8 cellular contexts compared by ENCODE assay signal in the genomic region with DNA sequence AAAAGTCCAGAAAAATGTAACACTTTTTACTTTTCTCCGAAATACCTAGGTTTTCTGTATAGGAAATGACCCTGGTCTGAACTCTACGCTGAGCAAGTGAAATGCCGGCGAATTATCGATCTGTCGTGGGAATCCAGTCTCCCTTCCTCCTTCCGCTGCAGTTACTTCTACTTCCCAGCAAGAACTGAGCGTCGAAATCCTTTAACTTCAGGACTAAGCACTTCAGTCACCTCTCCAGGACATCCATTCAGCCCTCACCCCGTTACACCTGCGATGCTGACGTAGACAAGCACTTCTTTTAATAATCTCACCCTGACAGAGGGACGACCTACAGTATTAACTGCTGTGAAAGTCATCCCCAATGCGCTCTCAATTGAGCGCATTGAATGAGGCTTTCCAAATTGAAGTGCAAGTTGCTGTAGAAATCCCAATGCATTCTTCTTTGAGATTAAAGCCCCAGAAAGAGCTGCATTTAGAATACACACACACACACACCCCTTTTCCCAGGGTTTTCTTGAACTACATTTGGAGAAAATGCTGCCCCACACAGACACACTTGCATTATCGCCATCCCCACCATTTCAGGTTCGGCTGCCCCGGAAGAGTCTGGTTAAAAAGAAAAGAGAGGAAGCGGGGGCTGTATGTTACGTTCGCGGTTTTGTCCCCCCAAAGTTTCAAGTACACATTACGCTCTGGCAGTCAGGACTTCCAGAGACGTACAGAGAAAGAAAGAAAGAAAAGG. TPM values are rescaled to one million over a fixed set of nuclear protein-coding genes. Genes with fewer than 3 reads are reported as not detected.
DNase-seq lines count a peak whose midpoint lies in the region; ATAC-seq, FAIRE-seq and TF ChIP-seq lines count a peak whose summit lies in the region.

No MANE protein-coding gene starts in this region.

- peaks cover 20% of the 10 kb centered on the region for H3K4me1 Mint-ChIP-seq in astrocyte (ENCODE audit: low read depth, unreplicated experiment)

- peak overlapping the region; percentile 89 for H3K4me3 ChIP-seq in PC-9
- peak overlapping the region; percentile 85 for H3K4me3 ChIP-seq in astrocyte (ENCODE audit: insufficient read depth, low read depth, low read length)
- H3K4me3 ChIP-seq in spleen = peak overlapping the region; percentile 65 to 86 (median 80)

- H3K27ac Mint-ChIP-seq in astrocyte (ENCODE audit: unreplicated experiment) = peak overlapping the region; percentile 63

- peak overlapping the region; percentile 64 for H3K27ac ChIP-seq in PC-9
- peak overlapping the region; percentile 94 for H3K27ac ChIP-seq in astrocyte (ENCODE audit: low read depth, low read length)
- H3K27ac ChIP-seq in spleen = peak overlapping the region; percentile 93 to 99 (median 98)

- no peak for TF ChIP-seq POLR2A in spleen (IDR thresholded peaks at IDR 0.05)

- DNase-seq in Daoy (ENCODE audit: low read depth) (peak; percentile 17), PC-9 (peak in 1 of 2 experiments; percentile 57), astrocyte (ENCODE audit: low read depth) (peak; percentile 12), inferior parietal cortex (ENCODE audit: extremely low spot score) (peak; percentile 56), spleen (no peak), AG08396 (ENCODE audit: low spot score) (no peak)

- no peaks in the 10 kb centered on the region for H3K36me3 Mint-ChIP-seq in astrocyte (ENCODE audit: low read depth, unreplicated experiment)

- H4K20me1 ChIP-seq in PC-9 (ENCODE audit: insufficient read depth) = peaks cover 21% of the 10 kb centered on the region
- peaks cover 54% of the 10 kb centered on the region for H4K20me1 ChIP-seq in astrocyte (ENCODE audit: insufficient read depth, low read length)

- H3K9ac ChIP-seq in astrocyte (ENCODE audit: low read length) = peak overlapping the region; percentile 86

- TSS peak; percentile 43 for BruUV-seq in PC-9 (replicated peaks; lab: Mats Ljungman, UMichigan)

- no peaks in the 10 kb centered on the region for H3K9me3 ChIP-seq in PC-9 (ENCODE audit: insufficient read depth, low read depth)
- no peaks in the 10 kb centered on the region for H3K9me3 ChIP-seq in astrocyte (ENCODE audit: insufficient read depth, low read depth, low read length)
- H3K9me3 ChIP-seq in spleen = no peaks in the 10 kb centered on the region

- H3K79me2 ChIP-seq in PC-9 (ENCODE audit: low read depth) = peaks cover 55% of the 10 kb centered on the region
- peaks cover 54% of the 10 kb centered on the region for H3K79me2 ChIP-seq in astrocyte (ENCODE audit: insufficient read depth, low read length)

- peaks cover 5% of the 10 kb centered on the region; the same call in 1 of the 2 replicates for H3F3A ChIP-seq in PC-9 (ENCODE audit: insufficient read depth, low read depth)

- peak overlapping the region; percentile 98 for H3K4me2 ChIP-seq in PC-9
- H3K4me2 ChIP-seq in astrocyte (ENCODE audit: low read length) = peak overlapping the region; percentile 88

- FAIRE-seq in astrocyte (lab: Jason Lieb, UNC) = no peak

- H2AFZ ChIP-seq in PC-9 = peak overlapping the region; percentile 80
- H2AFZ ChIP-seq in astrocyte (ENCODE audit: low read depth, low read length) = peak overlapping the region; percentile 63

- H3K27me3 Mint-ChIP-seq in astrocyte (ENCODE audit: low read depth, unreplicated experiment) = no peaks in the 10 kb centered on the region

- no peaks in the 10 kb centered on the region for H3K9me2 ChIP-seq in PC-9 (ENCODE audit: insufficient read depth)

- intact Hi-C loops in PC-9 (cut with micrococcal nuclease; ENCODE audit: unreplicated experiment) = loop anchor here (2.0 to 5.0 kb wide), 2 partner anchors 54 to 119 kb away; a partner anchor contains a TSS
- intact Hi-C loops in spleen (cut with DNase I; ENCODE audit: low total_unique reads) = no loop called here

- H3K27me3 ChIP-seq in PC-9 (ENCODE audit: insufficient read depth, low read depth) = no peaks in the 10 kb centered on the region
- no peaks in the 10 kb centered on the region for H3K27me3 ChIP-seq in astrocyte (ENCODE audit: insufficient read depth, low read length)
- no peaks in the 10 kb centered on the region for H3K27me3 ChIP-seq in spleen (replicated peaks in 1 of 7)

- POLR2A ChIA-PET in PC-9 (lab: Charles Lee; ENCODE audit: unreplicated experiment) = no interaction called here

- H3K9me3 Mint-ChIP-seq in astrocyte (ENCODE audit: unreplicated experiment) = no peaks in the 10 kb centered on the region

- no peak for TF ChIP-seq CTCF in PC-9 (conservative IDR thresholded peaks at IDR 0.05)
- TF ChIP-seq CTCF in astrocyte (IDR thresholded peaks at IDR 0.05; ENCODE audit: insufficient read depth, low read depth, low read length) = no peak
- no peak for TF ChIP-seq CTCF in spleen (IDR thresholded peaks at IDR 0.05 in 8 of 11, conservative IDR thresholded peaks at IDR 0.05 in 3 of 11)

- no peaks in the 10 kb centered on the region for H3K36me3 ChIP-seq in PC-9 (ENCODE audit: low read depth)
- no peaks in the 10 kb centered on the region for H3K36me3 ChIP-seq in astrocyte (ENCODE audit: insufficient read depth, low read length)
- H3K36me3 ChIP-seq in spleen = no peaks in the 10 kb centered on the region

- H3K4me3 Mint-ChIP-seq in astrocyte (ENCODE audit: unreplicated experiment) = peak overlapping the region; percentile 96

- CTCF ChIA-PET in PC-9 (lab: Charles Lee) = no interaction called here

- WGBS in spleen, 5 donors = 0 to 1% (median 0%) methylated on average over 24 of the region's 24 CpGs

- peak; percentile 32 for ATAC-seq in GM19455 (IDR thresholded peaks at IDR 0.05; ENCODE audit: unreplicated experiment)
- ATAC-seq in HG03520 (IDR thresholded peaks at IDR 0.05; ENCODE audit: unreplicated experiment) = peak; percentile 19

- H3K4me1 ChIP-seq in PC-9 (replicated peaks; ENCODE audit: insufficient read depth) (peaks cover 17% of the 10 kb centered on the region), astrocyte (ENCODE audit: insufficient read depth, low read length) (peaks cover 16% of the 10 kb centered on the region), spleen (peaks cover 40 to 68% (median 63%) of the 10 kb centered on the region in 6 donors)

RNA-seq across cellular contexts. Expression of a gene that starts 1.2 kb away (rescaled TPM):
- 73.3 and 85.3 TPM in 2 replicates for total RNA-seq in Daoy (2014; rRNA removed; shearing (Covaris generic))
- 80.1 and 106 TPM in 2 replicates for total RNA-seq in PC-9 (2021)
- 78.6 and 91.4 TPM in 2 replicates for total RNA-seq in astrocyte
- total RNA-seq in spleen = 100 to 1,000 TPM; 113 to 135 (median 120) TPM
- 10 to 100 TPM; 56.2 to 67.5 (median 64.9) TPM for polyA plus RNA-seq in spleen

Comparison
In these comparisons a context has a peak if more than half of its experiments do, and no peak if none do; other contexts are left out.
1. DNase-seq: peak in Daoy (single experiment), astrocyte (single experiment) and inferior parietal cortex (single experiment); none in spleen (single experiment) and AG08396 (single experiment).
2. Peak in every context shown above with its lines, with median percentiles within 50 percentile points of each other: H3K27ac ChIP-seq and H3K4me3 ChIP-seq.